In the genomic region with DNA sequence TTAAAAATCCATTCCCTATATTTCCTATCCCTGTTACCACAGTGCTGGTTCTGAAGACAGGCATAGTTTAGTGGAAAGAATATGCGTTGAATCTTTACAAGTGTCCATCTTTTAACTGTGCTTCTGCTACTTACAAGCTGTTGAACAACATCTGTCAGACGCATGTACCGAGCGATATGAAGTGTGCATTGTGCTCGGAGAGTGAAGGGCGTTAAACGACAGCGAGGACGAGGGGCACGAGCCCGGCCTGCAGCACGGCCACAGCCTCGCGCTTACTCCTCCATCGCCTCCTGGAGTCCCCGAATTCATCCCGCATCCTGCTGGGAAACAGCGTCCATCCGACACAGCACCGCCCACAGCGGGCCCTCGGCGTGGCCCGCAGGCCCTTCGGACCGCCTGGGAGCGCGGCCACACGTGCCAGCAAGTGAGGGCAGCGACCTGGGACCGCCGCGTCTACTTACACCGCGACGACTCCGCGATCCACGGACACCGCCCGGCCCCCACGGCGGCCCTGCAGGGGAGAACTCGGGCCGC, we compare ENCODE assay signal across 8 cellular contexts. TPM values are rescaled to one million over a fixed set of nuclear protein-coding genes. Genes with fewer than 3 reads are reported as not detected.
DNase-seq lines count a peak whose midpoint lies in the region; ATAC-seq and TF ChIP-seq lines count a peak whose summit lies in the region.

No MANE protein-coding gene starts in this region.

- H3K4me3 ChIP-seq in BE2C (ENCODE audit: low read depth, low read length) (peak overlapping the region; percentile 84), endocrine pancreas (ENCODE audit: control insufficient read depth, insufficient read depth, low read length) (peak overlapping the region; percentile 90), mucosa of descending colon (peak overlapping the region; percentile 93)

- peaks cover 55% of the 10 kb centered on the region for H3K36me3 ChIP-seq in BE2C
- peaks cover 3% of the 10 kb centered on the region for H3K36me3 ChIP-seq in endocrine pancreas (ENCODE audit: control insufficient read depth, insufficient read depth, low read length)
- no peaks in the 10 kb centered on the region for H3K36me3 ChIP-seq in mucosa of descending colon (ENCODE audit: low read depth)

- DNase-seq in BE2C (peak; percentile 56), SK-MEL-5 (ENCODE audit: low read depth, low spot score) (peak; percentile 47), mucosa of descending colon (peak; percentile 38 to 72 (median 65)), NCI-H2029 treated with DMSO at 0.1 percent for 48 hours (lab: John Stamatoyannopoulos, UW) (no peak)
- no peak for DNase-seq in NK-92 treated with Interleukin-12 subunit alpha and Interleukin-12 subunit beta, amount 100 ng/mL, for 24 hours (lab: John Stamatoyannopoulos, UW)

- no peaks in the 10 kb centered on the region for H3K27me3 ChIP-seq in BE2C
- no peaks in the 10 kb centered on the region for H3K27me3 ChIP-seq in endocrine pancreas (ENCODE audit: control insufficient read depth, insufficient read depth, low read length)

- ATAC-seq in GM18907 (IDR thresholded peaks at IDR 0.05; ENCODE audit: unreplicated experiment) (peak; percentile 18), HG03196 (IDR thresholded peaks at IDR 0.05; ENCODE audit: unreplicated experiment) (peak; percentile 20), mucosa of descending colon (peak; percentile 43)

- H3K9me3 ChIP-seq in BE2C, result no peaks in the 10 kb centered on the region
- no peaks in the 10 kb centered on the region for H3K9me3 ChIP-seq in endocrine pancreas (ENCODE audit: control insufficient read depth, low read length)
- no peaks in the 10 kb centered on the region for H3K9me3 ChIP-seq in mucosa of descending colon

- H3K9ac ChIP-seq in endocrine pancreas (ENCODE audit: control insufficient read depth, insufficient read depth, low read length), result peak overlapping the region; percentile 88

- intact Hi-C loops in mucosa of descending colon (cut with DNase I, micrococcal nuclease), result no loop called here

- in situ Hi-C loops in SK-MEL-5 (cut with HindIII; ENCODE audit: low pct_unique_long_range_greater_than_20kb, low sequenced_read_pairs), result no loop called here

- no peak for TF ChIP-seq CTCF in BE2C (IDR thresholded peaks at IDR 0.05; ENCODE audit: low read depth, low read length)
- TF ChIP-seq CTCF in mucosa of descending colon (IDR thresholded peaks at IDR 0.05), result no peak

- H3K4me1 ChIP-seq in BE2C (peaks cover 9% of the 10 kb centered on the region), endocrine pancreas (ENCODE audit: control insufficient read depth, insufficient read depth, low read length) (peaks cover 31% of the 10 kb centered on the region), mucosa of descending colon (ENCODE audit: low read depth) (peaks cover 20% of the 10 kb centered on the region)

RNA-seq across cellular contexts. Expression of a gene that starts 0.5 kb away (rescaled TPM):
- polyA plus RNA-seq in BE2C (2012; ENCODE audit: insufficient read depth, insufficient read length, low read depth), result 49.4 TPM
- total RNA-seq in SK-MEL-5 (2014; rRNA removed; shearing (Covaris generic)), result 93.4 and 95.9 TPM in 2 replicates
- polyA plus RNA-seq in SK-MEL-5 (2015; cell fraction: cytosol; rRNA removed), result 74.0 and 75.3 TPM in 2 replicates
- polyA plus RNA-seq in SK-MEL-5 (2015; cell fraction: nucleus; rRNA removed), result 232 and 261 TPM in 2 replicates
- total RNA-seq in mucosa of descending colon, result 10 to 100 TPM; 26.8 to 51.6 (median 35.0) TPM

RNA-seq across cellular contexts. Expression of a gene that starts 1.5 kb away (rescaled TPM):
- 82.5 TPM for polyA plus RNA-seq in BE2C (2012; ENCODE audit: insufficient read depth, insufficient read length, low read depth)
- 157 and 173 TPM in 2 replicates for total RNA-seq in SK-MEL-5 (2014; rRNA removed; shearing (Covaris generic))
- 168 and 192 TPM in 2 replicates for polyA plus RNA-seq in SK-MEL-5 (2015; cell fraction: cytosol; rRNA removed)
- 183 and 184 TPM in 2 replicates for polyA plus RNA-seq in SK-MEL-5 (2015; cell fraction: nucleus; rRNA removed)
- 10 to 100 TPM; 57.2 to 71.8 (median 59.8) TPM for total RNA-seq in mucosa of descending colon

RNA-seq across cellular contexts. Expression of a gene that starts 49.5 kb away (rescaled TPM):
- 0.97 TPM for polyA plus RNA-seq in BE2C (2012; ENCODE audit: insufficient read depth, insufficient read length, low read depth)
- total RNA-seq in SK-MEL-5 (2014; rRNA removed; shearing (Covaris generic)), result not detected in 2 replicates
- not detected in 2 replicates for polyA plus RNA-seq in SK-MEL-5 (2015; cell fraction: cytosol; rRNA removed)
- not detected in 2 replicates for polyA plus RNA-seq in SK-MEL-5 (2015; cell fraction: nucleus; rRNA removed)
- total RNA-seq in mucosa of descending colon, result not detected

Comparison
In these comparisons a context has a peak if more than half of its experiments do, and no peak if none do; other contexts are left out.
1. DNase-seq: peak in BE2C (single experiment), SK-MEL-5 (single experiment) and mucosa of descending colon (3 of 3); none in NK-92 treated with Interleukin-12 subunit alpha and Interleukin-12 subunit beta, amount 100 ng/mL, for 24 hours (single experiment) and NCI-H2029 treated with DMSO at 0.1 percent for 48 hours (single experiment).
2. Peak in every context shown above with its lines, with median percentiles within 50 percentile points of each other: H3K4me3 ChIP-seq and ATAC-seq.